1 cellular context compared by ENCODE assay signal in genomic region chr20:63273180-63273579, GRCh38.
TF ChIP-seq lines count a peak whose summit lies in the region.

No MANE protein-coding gene starts in this region.

TF ChIP-seq in HepG2, 621 proteins besides CTCF, POLR2A, EP300 and RAD21 (continued from another document and continues in another):
- no peak for TF ChIP-seq ZNF142 (CRISPR knock-in tag; IDR thresholded peaks at IDR 0.05)
- TF ChIP-seq, protein P1, sequence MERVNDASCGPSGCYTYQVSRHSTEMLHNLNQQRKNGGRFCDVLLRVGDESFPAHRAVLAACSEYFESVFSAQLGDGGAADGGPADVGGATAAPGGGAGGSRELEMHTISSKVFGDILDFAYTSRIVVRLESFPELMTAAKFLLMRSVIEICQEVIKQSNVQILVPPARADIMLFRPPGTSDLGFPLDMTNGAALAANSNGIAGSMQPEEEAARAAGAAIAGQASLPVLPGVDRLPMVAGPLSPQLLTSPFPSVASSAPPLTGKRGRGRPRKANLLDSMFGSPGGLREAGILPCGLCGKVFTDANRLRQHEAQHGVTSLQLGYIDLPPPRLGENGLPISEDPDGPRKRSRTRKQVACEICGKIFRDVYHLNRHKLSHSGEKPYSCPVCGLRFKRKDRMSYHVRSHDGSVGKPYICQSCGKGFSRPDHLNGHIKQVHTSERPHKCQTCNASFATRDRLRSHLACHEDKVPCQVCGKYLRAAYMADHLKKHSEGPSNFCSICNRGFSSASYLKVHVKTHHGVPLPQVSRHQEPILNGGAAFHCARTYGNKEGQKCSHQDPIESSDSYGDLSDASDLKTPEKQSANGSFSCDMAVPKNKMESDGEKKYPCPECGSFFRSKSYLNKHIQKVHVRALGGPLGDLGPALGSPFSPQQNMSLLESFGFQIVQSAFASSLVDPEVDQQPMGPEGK (CRISPR knock-in tag; IDR thresholded peaks at IDR 0.05) = no peak
- TF ChIP-seq, protein P2, sequence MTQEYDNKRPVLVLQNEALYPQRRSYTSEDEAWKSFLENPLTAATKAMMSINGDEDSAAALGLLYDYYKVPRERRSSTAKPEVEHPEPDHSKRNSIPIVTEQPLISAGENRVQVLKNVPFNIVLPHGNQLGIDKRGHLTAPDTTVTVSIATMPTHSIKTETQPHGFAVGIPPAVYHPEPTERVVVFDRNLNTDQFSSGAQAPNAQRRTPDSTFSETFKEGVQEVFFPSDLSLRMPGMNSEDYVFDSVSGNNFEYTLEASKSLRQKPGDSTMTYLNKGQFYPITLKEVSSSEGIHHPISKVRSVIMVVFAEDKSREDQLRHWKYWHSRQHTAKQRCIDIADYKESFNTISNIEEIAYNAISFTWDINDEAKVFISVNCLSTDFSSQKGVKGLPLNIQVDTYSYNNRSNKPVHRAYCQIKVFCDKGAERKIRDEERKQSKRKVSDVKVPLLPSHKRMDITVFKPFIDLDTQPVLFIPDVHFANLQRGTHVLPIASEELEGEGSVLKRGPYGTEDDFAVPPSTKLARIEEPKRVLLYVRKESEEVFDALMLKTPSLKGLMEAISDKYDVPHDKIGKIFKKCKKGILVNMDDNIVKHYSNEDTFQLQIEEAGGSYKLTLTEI (CRISPR knock-in tag; conservative IDR thresholded peaks at IDR 0.05) = no peak
- no peak for TF ChIP-seq LRRFIP1 (CRISPR knock-in tag; conservative IDR thresholded peaks at IDR 0.05)
- TF ChIP-seq ZNF687 (CRISPR knock-in tag; IDR thresholded peaks at IDR 0.05) = peak; percentile 17; the same call in 1 of the 2 replicates
- no peak for TF ChIP-seq AKAP8 (CRISPR knock-in tag; IDR thresholded peaks at IDR 0.05)
- no peak for TF ChIP-seq MED13 (CRISPR knock-in tag; IDR thresholded peaks at IDR 0.05)
- no peak for TF ChIP-seq IKZF5 (CRISPR knock-in tag; IDR thresholded peaks at IDR 0.05)
- no peak for TF ChIP-seq ZNF180 (CRISPR knock-in tag; IDR thresholded peaks at IDR 0.05; ENCODE audit: borderline replicate concordance, low read depth)
- TF ChIP-seq KDM6A (CRISPR knock-in tag; IDR thresholded peaks at IDR 0.05; ENCODE audit: low read depth) = no peak
- no peak for TF ChIP-seq JARID2 (CRISPR knock-in tag; IDR thresholded peaks at IDR 0.05; ENCODE audit: insufficient replicate concordance)
- TF ChIP-seq ARID2 (CRISPR knock-in tag; IDR thresholded peaks at IDR 0.05; ENCODE audit: borderline replicate concordance) = no peak
- TF ChIP-seq GABPB1 (CRISPR knock-in tag; IDR thresholded peaks at IDR 0.05) = no peak
- no peak for TF ChIP-seq ZNF629 (CRISPR knock-in tag; conservative IDR thresholded peaks at IDR 0.05)
- 0 out of 2 replicates have a peak, but pooled peaks have one; percentile 5 for TF ChIP-seq PAXIP1 (CRISPR knock-in tag; conservative IDR thresholded peaks at IDR 0.05)
- TF ChIP-seq, protein P3, sequence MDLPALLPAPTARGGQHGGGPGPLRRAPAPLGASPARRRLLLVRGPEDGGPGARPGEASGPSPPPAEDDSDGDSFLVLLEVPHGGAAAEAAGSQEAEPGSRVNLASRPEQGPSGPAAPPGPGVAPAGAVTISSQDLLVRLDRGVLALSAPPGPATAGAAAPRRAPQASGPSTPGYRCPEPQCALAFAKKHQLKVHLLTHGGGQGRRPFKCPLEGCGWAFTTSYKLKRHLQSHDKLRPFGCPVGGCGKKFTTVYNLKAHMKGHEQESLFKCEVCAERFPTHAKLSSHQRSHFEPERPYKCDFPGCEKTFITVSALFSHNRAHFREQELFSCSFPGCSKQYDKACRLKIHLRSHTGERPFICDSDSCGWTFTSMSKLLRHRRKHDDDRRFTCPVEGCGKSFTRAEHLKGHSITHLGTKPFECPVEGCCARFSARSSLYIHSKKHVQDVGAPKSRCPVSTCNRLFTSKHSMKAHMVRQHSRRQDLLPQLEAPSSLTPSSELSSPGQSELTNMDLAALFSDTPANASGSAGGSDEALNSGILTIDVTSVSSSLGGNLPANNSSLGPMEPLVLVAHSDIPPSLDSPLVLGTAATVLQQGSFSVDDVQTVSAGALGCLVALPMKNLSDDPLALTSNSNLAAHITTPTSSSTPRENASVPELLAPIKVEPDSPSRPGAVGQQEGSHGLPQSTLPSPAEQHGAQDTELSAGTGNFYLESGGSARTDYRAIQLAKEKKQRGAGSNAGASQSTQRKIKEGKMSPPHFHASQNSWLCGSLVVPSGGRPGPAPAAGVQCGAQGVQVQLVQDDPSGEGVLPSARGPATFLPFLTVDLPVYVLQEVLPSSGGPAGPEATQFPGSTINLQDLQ (CRISPR knock-in tag; IDR thresholded peaks at IDR 0.05) = no peak
- TF ChIP-seq, protein P4, sequence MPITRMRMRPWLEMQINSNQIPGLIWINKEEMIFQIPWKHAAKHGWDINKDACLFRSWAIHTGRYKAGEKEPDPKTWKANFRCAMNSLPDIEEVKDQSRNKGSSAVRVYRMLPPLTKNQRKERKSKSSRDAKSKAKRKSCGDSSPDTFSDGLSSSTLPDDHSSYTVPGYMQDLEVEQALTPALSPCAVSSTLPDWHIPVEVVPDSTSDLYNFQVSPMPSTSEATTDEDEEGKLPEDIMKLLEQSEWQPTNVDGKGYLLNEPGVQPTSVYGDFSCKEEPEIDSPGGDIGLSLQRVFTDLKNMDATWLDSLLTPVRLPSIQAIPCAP (CRISPR knock-in tag; IDR thresholded peaks at IDR 0.05; ENCODE audit: low read depth) = 0 out of 2 replicates have a peak, but pooled peaks have one; percentile 11
- TF ChIP-seq, protein P5, sequence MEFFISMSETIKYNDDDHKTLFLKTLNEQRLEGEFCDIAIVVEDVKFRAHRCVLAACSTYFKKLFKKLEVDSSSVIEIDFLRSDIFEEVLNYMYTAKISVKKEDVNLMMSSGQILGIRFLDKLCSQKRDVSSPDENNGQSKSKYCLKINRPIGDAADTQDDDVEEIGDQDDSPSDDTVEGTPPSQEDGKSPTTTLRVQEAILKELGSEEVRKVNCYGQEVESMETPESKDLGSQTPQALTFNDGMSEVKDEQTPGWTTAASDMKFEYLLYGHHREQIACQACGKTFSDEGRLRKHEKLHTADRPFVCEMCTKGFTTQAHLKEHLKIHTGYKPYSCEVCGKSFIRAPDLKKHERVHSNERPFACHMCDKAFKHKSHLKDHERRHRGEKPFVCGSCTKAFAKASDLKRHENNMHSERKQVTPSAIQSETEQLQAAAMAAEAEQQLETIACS (CRISPR knock-in tag; IDR thresholded peaks at IDR 0.05) = no peak
- TF ChIP-seq ATRX (CRISPR knock-in tag; IDR thresholded peaks at IDR 0.05; ENCODE audit: borderline replicate concordance) = no peak
- TF ChIP-seq POLR2AphosphoS5 (IDR thresholded peaks at IDR 0.05; ENCODE audit: low read depth, low read length) = no peak
- TF ChIP-seq, protein P6, sequence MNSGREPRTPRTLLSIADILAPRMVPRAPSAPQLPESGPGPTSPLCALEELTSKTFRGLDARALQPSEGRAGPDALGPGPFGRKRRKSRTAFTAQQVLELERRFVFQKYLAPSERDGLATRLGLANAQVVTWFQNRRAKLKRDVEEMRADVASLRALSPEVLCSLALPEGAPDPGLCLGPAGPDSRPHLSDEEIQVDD (CRISPR knock-in tag; IDR thresholded peaks at IDR 0.05; ENCODE audit: borderline replicate concordance) = no peak
